ENCODE assay signal across 13 cellular contexts in genomic region chr3:49670940-49671290, GRCh38. TPM values are rescaled to one million over a fixed set of nuclear protein-coding genes. Genes with fewer than 3 reads are reported as not detected.
"Had no signal": no experiment of that assay in that cellular context is flagged by ENCODE, and none has a peak within 500 bp of the region (broad histone marks: within the 10 kb centered on the region; RNA-seq: fewer than 3 reads in every experiment).

No MANE protein-coding gene starts in this region.

- H3K4me3 ChIP-seq: ascending aorta, esophagus squamous epithelium, neural progenitor cell, tibial nerve, uterus had no signal

- H3K27me3 Mint-ChIP-seq: activated CD4-positive, alpha-beta T cell treated with anti-CD3 and anti-CD28 coated beads, Interleukin-2, amount 10 ng/mL, durations not matched to agents 7 days and 5 days; progenitor cell of endocrine pancreas; stimulated activated naive CD8-positive, alpha-beta T cell treated with anti-CD3 and anti-CD28 coated beads, Interleukin-15, Interleukin-2, amounts not matched to agents 100 ng/mL and 50 ng/mL, for 24 hours had no signal

- H3K36me3 ChIP-seq: neural progenitor cell, uterus had no signal

- H3K9me3 Mint-ChIP-seq: activated CD4-positive, alpha-beta T cell treated with anti-CD3 and anti-CD28 coated beads, Interleukin-2, amount 10 ng/mL, durations not matched to agents 7 days and 5 days; activated T-cell treated with anti-CD3 and anti-CD28 coated beads, Interleukin-2, amount 50 U/mL, for 4 hours; dendritic cell treated with granulocyte-macrophage colony-stimulating factor and Interleukin-4, amounts not matched to agents 40 ng/mL and 50 ng/mL, for 4 days; naive thymus-derived CD4-positive, alpha-beta T cell; neural progenitor cell; stimulated activated naive CD8-positive, alpha-beta T cell treated with anti-CD3 and anti-CD28 coated beads, Interleukin-15, Interleukin-2, amounts not matched to agents 100 ng/mL and 50 ng/mL, for 24 hours had no signal

- DNase-seq: effector CD8-positive, alpha-beta T cell; esophagus squamous epithelium; mesenchymal stem cell had no signal

- H3K27ac ChIP-seq: ascending aorta, esophagus squamous epithelium, neural progenitor cell, tibial nerve, uterus had no signal

- H3K36me3 Mint-ChIP-seq: naive thymus-derived CD4-positive, alpha-beta T cell; neural progenitor cell had no signal

- H3K27ac Mint-ChIP-seq: activated CD4-positive, alpha-beta T cell treated with anti-CD3 and anti-CD28 coated beads, Interleukin-2, amount 10 ng/mL, durations not matched to agents 7 days and 5 days; progenitor cell of endocrine pancreas; stimulated activated naive CD8-positive, alpha-beta T cell treated with anti-CD3 and anti-CD28 coated beads, Interleukin-15, Interleukin-2, amounts not matched to agents 100 ng/mL and 50 ng/mL, for 24 hours had no signal

- H3K4me3 Mint-ChIP-seq: activated CD4-positive, alpha-beta T cell treated with anti-CD3 and anti-CD28 coated beads, Interleukin-2, amount 10 ng/mL, durations not matched to agents 7 days and 5 days; activated T-cell treated with anti-CD3 and anti-CD28 coated beads, Interleukin-2, amount 50 U/mL, for 4 hours; dendritic cell treated with granulocyte-macrophage colony-stimulating factor and Interleukin-4, amounts not matched to agents 40 ng/mL and 50 ng/mL, for 4 days; neural progenitor cell; stimulated activated naive CD8-positive, alpha-beta T cell treated with anti-CD3 and anti-CD28 coated beads, Interleukin-15, Interleukin-2, amounts not matched to agents 100 ng/mL and 50 ng/mL, for 24 hours had no signal

- H2AFZ ChIP-seq: neural progenitor cell had no signal

- H3K4me2 ChIP-seq: neural progenitor cell had no signal

- H3K27me3 ChIP-seq: ascending aorta, neural progenitor cell, uterus had no signal

- ATAC-seq: activated T-cell treated with anti-CD3 and anti-CD28 coated beads, Interleukin-2, amount 50 U/mL, for 4 hours; naive thymus-derived CD4-positive, alpha-beta T cell had no signal

RNA-seq across cellular contexts. Expression of gene AMIGO3, which starts 48.6 kb away (rescaled TPM):
- total RNA-seq: uterus had no signal
